Comparison of ENCODE assay signal across 13 cellular contexts in the genomic region with DNA sequence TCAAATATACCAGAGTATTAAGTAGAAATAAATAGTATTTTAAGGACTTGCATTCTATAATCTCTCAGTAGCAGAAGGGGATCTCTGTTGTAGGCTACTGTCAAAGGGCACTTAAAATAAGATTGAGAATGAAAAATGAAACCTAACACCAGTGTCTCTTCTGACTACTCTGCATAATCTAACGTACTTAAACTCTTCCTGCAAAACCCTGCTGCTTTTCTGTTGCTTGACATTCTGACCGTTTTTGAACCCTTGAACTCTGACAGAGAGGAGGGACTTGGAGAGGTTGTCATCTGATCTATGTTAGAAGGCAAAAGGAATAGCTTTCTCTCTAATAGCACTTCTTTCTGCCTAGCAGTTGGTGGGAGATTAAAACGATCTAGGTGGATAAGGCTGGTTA.
DNase-seq lines count a peak whose midpoint lies in the region; ATAC-seq and TF ChIP-seq lines count a peak whose summit lies in the region.
"Had no signal": no experiment of that assay in that cellular context is flagged by ENCODE, and none has a peak within 500 bp of the region (broad histone marks: within the 10 kb centered on the region; RNA-seq: fewer than 3 reads in every experiment).

No MANE protein-coding gene starts in this region.

- H2AFZ ChIP-seq in KMS-11 (ENCODE audit: low read depth) = peak overlapping the region; percentile 39

- H3K36me3 ChIP-seq in KMS-11 (ENCODE audit: insufficient read depth) = no peaks in the 10 kb centered on the region

- H3K4me2 ChIP-seq in KMS-11 = peak overlapping the region; percentile 31

- DNase-seq in GM10248 (ENCODE audit: extremely low spot score) (peak; percentile 8), cerebellar cortex (ENCODE audit: low spot score) (peak; percentile 71), hepatic stellate cell (ENCODE audit: low spot score) (no peak), COR-L47 (lab: John Stamatoyannopoulos, UW) (no peak)
- DNase-seq: activated CD4-positive, alpha-beta T cell treated with anti-CD3 and anti-CD28 coated beads for 1 hour; activated T-cell treated with anti-CD3 and anti-CD28 coated beads, Interleukin-2, amount 50 U/mL, for 1 hour; foreskin melanocyte; mucosa of descending colon; stimulated activated naive CD8-positive, alpha-beta T cell treated with anti-CD3 and anti-CD28 coated beads, Interleukin-15, amount 100 ng/mL, for 72 hours had no signal

- no peak overlapping the region for H3K27ac ChIP-seq in KMS-11

- H3K4me1 ChIP-seq in KMS-11 (ENCODE audit: low read depth, poor library complexity, severe bottlenecking) = peaks cover 14% of the 10 kb centered on the region

- ATAC-seq in GM19463 (IDR thresholded peaks at IDR 0.05; ENCODE audit: unreplicated experiment) (peak; percentile 42), HG03460 (IDR thresholded peaks at IDR 0.05; ENCODE audit: unreplicated experiment) (no peak)
- ATAC-seq in activated CD4-positive, CD25-positive, alpha-beta regulatory T cell treated with anti-CD3 and anti-CD28 coated beads, Interleukin-2, amount 50 U/mL, for 24 hours = no peak
- ATAC-seq: mucosa of descending colon; stimulated activated naive CD8-positive, alpha-beta T cell treated with anti-CD3 and anti-CD28 coated beads, Interleukin-15, amount 100 ng/mL, for 72 hours had no signal

- no peak for TF ChIP-seq CTCF in GM10248 (IDR thresholded peaks at IDR 0.05; ENCODE audit: control extremely low read depth, extremely low read depth, low read depth, missing control alignments)
- TF ChIP-seq CTCF in KMS-11 (conservative IDR thresholded peaks at IDR 0.05; ENCODE audit: low read depth, low read length) = no peak

- POLR2A ChIA-PET in GM10248 (lab: Yijun Ruan, JAX) = no interaction called here

- no peak overlapping the region for H3K9ac ChIP-seq in KMS-11

- no peaks in the 10 kb centered on the region for H3K27me3 ChIP-seq in KMS-11 (ENCODE audit: insufficient read depth, low read depth)

- no peak overlapping the region for H3K4me3 ChIP-seq in KMS-11 (IDR thresholded peaks at IDR 0.05; ENCODE audit: insufficient read depth, low read depth, low read length)
- H3K4me3 ChIP-seq: mucosa of descending colon had no signal

- CTCF ChIA-PET in GM10248 (lab: Yijun Ruan, JAX) = no interaction called here

- H3K79me2 ChIP-seq in KMS-11 (ENCODE audit: insufficient read depth, low read depth) = no peaks in the 10 kb centered on the region

- no peaks in the 10 kb centered on the region for H4K20me1 ChIP-seq in KMS-11 (ENCODE audit: insufficient read depth)

Comparison
In these comparisons a context has a peak if more than half of its experiments do, and no peak if none do; other contexts are left out.
1. DNase-seq: peak in GM10248 (single experiment) and cerebellar cortex (single experiment); none in hepatic stellate cell (single experiment) and COR-L47 (single experiment).